8 cellular contexts compared by ENCODE assay signal in the genomic region with DNA sequence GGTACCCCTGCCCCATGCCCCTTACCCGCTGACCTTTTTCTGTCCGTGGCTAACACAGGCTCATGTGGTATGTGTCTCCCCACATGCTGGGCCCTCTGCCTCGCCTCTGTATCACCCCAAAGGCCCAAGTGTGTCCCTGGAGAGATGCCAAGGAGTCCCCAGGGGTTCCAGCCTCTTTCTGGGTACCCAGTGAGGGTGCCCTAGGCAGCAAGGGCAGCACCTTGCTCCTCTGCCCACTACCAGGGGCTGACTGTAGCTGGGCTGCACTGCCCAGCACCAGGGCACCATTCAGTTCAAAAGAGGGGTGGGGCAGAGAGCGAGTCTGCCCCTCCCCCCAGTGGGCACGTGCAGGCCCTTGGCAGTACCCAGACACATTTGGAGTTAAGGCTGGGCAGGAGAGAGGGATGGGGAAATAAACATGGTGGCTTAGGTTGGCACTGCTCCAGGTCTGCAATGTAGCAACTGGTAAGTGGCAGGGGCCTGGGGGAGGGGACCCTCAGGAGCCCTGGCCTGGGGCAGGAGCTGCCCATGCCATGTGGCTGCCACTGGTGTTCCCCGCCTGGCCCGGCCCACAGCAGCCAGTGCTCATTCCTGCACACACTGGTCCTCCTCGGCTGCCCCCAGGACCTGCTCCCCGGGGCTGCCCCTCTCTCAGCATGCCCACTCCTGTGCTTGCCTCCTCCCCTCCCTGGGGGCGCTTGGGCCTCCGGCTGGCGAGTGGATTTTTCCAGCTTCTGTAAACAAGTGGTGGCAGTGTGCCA. TPM values are rescaled to one million over a fixed set of nuclear protein-coding genes. Genes with fewer than 3 reads are reported as not detected.
DNase-seq lines count a peak whose midpoint lies in the region; ATAC-seq and TF ChIP-seq lines count a peak whose summit lies in the region.

No MANE protein-coding gene starts in this region.

- no peaks in the 10 kb centered on the region for H3K9me3 Mint-ChIP-seq in endodermal cell

- peak overlapping the region; percentile 68 for H2AK5ac ChIP-seq in neuronal stem cell (ENCODE audit: low read depth, low read length)

- H3K9ac ChIP-seq in HCT116 (ENCODE audit: low read length): peak overlapping the region; percentile 46
- no peak overlapping the region for H3K9ac ChIP-seq in endodermal cell (ENCODE audit: extremely low read depth, low read length, poor library complexity, severe bottlenecking)
- peak overlapping the region; percentile 56 for H3K9ac ChIP-seq in neuronal stem cell (ENCODE audit: low read depth, low read length, poor library complexity)

- no peak for TF ChIP-seq RAD21 in HCT116 (IDR thresholded peaks at IDR 0.05; ENCODE audit: low read depth)

- H3K4me1 ChIP-seq in HCT116 (ENCODE audit: control insufficient read depth in 1 of 2, insufficient read depth in 2 of 2, low read length in 2 of 2) (peaks cover 75 to 76% of the 10 kb centered on the region in 2 experiments), endodermal cell (ENCODE audit: control insufficient read depth, insufficient read depth, low read length) (peaks cover 47% of the 10 kb centered on the region), neuronal stem cell (ENCODE audit: control insufficient read depth in 2 of 2, insufficient read depth in 1 of 2, low read depth in 1 of 2, low read length in 2 of 2) (peaks cover 51 to 57% of the 10 kb centered on the region in 2 donors)

- no peak for DNase-seq in HCT116 (ENCODE audit: low read depth, low spot score)
- DNase-seq in NCI-H748 (lab: John Stamatoyannopoulos, UW; ENCODE audit: unreplicated experiment): peak; percentile 76
- peak; percentile 51 for DNase-seq in endodermal cell
- DNase-seq in neuronal stem cell (ENCODE audit: low spot score): no peak
- DNase-seq in GM19240 (ENCODE audit: insufficient read length, low spot score): no peak

- BruUV-seq in HCT116 (replicated peaks; lab: Mats Ljungman, UMichigan): no TSS peak

- H2AFZ ChIP-seq in HCT116 (ENCODE audit: low read depth, low read length, poor library complexity, severe bottlenecking) (no peak overlapping the region), neuronal stem cell (ENCODE audit: low read length) (no peak overlapping the region)

- CTCF ChIA-PET in HCT116 (lab: Charles Lee): interaction anchor here (0.6 kb wide), 1 partner anchor 108 kb away, joined by 4 read pairs; no protein-coding TSS in a partner anchor

- no peaks in the 10 kb centered on the region for H3K27me3 ChIP-seq in HCT116 (ENCODE audit: insufficient read depth, low read length)
- no peaks in the 10 kb centered on the region for H3K27me3 ChIP-seq in endodermal cell (ENCODE audit: control insufficient read depth, insufficient read depth, low read length, poor library complexity, severe bottlenecking)
- no peaks in the 10 kb centered on the region for H3K27me3 ChIP-seq in neuronal stem cell (ENCODE audit: control insufficient read depth in 3 of 3, insufficient read depth in 3 of 3, low read depth in 1 of 3, low read length in 3 of 3)

- peak overlapping the region; percentile 68 for H3K18ac ChIP-seq in neuronal stem cell (ENCODE audit: low read length)

- no peaks in the 10 kb centered on the region for H3K79me1 ChIP-seq in neuronal stem cell (ENCODE audit: low read depth, low read length)

- peak overlapping the region; percentile 78 for H3K4me2 ChIP-seq in HCT116 (ENCODE audit: low read length)
- H3K4me2 ChIP-seq in neuronal stem cell (ENCODE audit: insufficient read depth, low read length, poor library complexity, severe bottlenecking): no peak overlapping the region

- no peak overlapping the region for H3K4me3 Mint-ChIP-seq in endodermal cell

- no peak overlapping the region for H3K4ac ChIP-seq in neuronal stem cell (ENCODE audit: low read length)

- TF ChIP-seq CTCF in HCT116 (IDR thresholded peaks at IDR 0.05 in 2 of 3, conservative IDR thresholded peaks at IDR 0.05 in 1 of 3; ENCODE audit: borderline replicate concordance in 1 of 3, insufficient read depth in 1 of 3, low read depth in 2 of 3, low read length in 2 of 3) (no peak), endodermal cell (conservative IDR thresholded peaks at IDR 0.05) (no peak)

- H2BK120ac ChIP-seq in neuronal stem cell (ENCODE audit: low read depth, low read length): peak overlapping the region; percentile 77

- POLR2A ChIA-PET in HCT116 (lab: Charles Lee): interaction anchor here (1.5 to 1.6 kb wide), 2 partner anchors 9 to 29 kb away, joined by 3 to 5 read pairs; a partner anchor contains a TSS

- no peaks in the 10 kb centered on the region for H3K9me3 ChIP-seq in HCT116 (ENCODE audit: control insufficient read depth in 1 of 2, insufficient read depth in 1 of 2, low read depth in 1 of 2, low read length in 2 of 2)
- no peaks in the 10 kb centered on the region for H3K9me3 ChIP-seq in endodermal cell (ENCODE audit: control insufficient read depth, low read length)
- H3K9me3 ChIP-seq in neuronal stem cell (replicated peaks in 1 of 2; ENCODE audit: control insufficient read depth in 2 of 2, insufficient read depth in 1 of 2, low read depth in 1 of 2, low read length in 2 of 2): no peaks in the 10 kb centered on the region

- H2BK12ac ChIP-seq in neuronal stem cell (ENCODE audit: low read length): peak overlapping the region; percentile 63

- RAD21 ChIA-PET in HCT116 (lab: Charles Lee; ENCODE audit: low non-redundant PET in 1 of 2, low total read pairs in 2 of 2, uncharacterized antibody in 2 of 2, unreplicated experiment in 2 of 2): interaction anchor here in 1 of 2 experiments (0.6 kb wide), 1 partner anchor 35 kb away, joined by 3 read pairs; no protein-coding TSS in a partner anchor

- H4K20me1 ChIP-seq in HCT116 (ENCODE audit: insufficient read depth): no peaks in the 10 kb centered on the region

- peak overlapping the region; percentile 30 for H2BK5ac ChIP-seq in neuronal stem cell (ENCODE audit: low read length)

- H3K36me3 ChIP-seq in HCT116 (ENCODE audit: control insufficient read depth in 1 of 2, insufficient read depth in 2 of 2, low read length in 2 of 2) (no peaks in the 10 kb centered on the region), endodermal cell (ENCODE audit: control insufficient read depth, insufficient read depth, low read length) (no peaks in the 10 kb centered on the region), neuronal stem cell (replicated peaks in 1 of 2; ENCODE audit: control insufficient read depth in 2 of 2, insufficient read depth in 2 of 2, low read length in 2 of 2) (peaks cover 0 to 8% of the 10 kb centered on the region in 2 donors)

- peaks cover 68% of the 10 kb centered on the region for H3K4me1 Mint-ChIP-seq in endodermal cell

- H3K27ac ChIP-seq in HCT116 (ENCODE audit: low read depth, low read length) (peak overlapping the region; percentile 79), endodermal cell (ENCODE audit: low read depth, low read length) (no peak overlapping the region), neuronal stem cell (replicated peaks; ENCODE audit: low read length) (no peak overlapping the region)

- H3K9me2 ChIP-seq in HCT116 (ENCODE audit: insufficient read depth): no peaks in the 10 kb centered on the region

- intact Hi-C loops in HCT116 (cut with micrococcal nuclease): no loop called here

- H4K91ac ChIP-seq in neuronal stem cell (ENCODE audit: low read depth, low read length, poor library complexity): peak overlapping the region; percentile 85

- no peak overlapping the region for H3K27ac Mint-ChIP-seq in endodermal cell

- peaks cover 3% of the 10 kb centered on the region for H3K36me3 Mint-ChIP-seq in endodermal cell (ENCODE audit: low read depth)

- H3K27me3 Mint-ChIP-seq in endodermal cell (ENCODE audit: insufficient read depth): peaks cover 3% of the 10 kb centered on the region

- no peak for ATAC-seq in HCT116
- ATAC-seq in HG02884 (IDR thresholded peaks at IDR 0.05; ENCODE audit: unreplicated experiment): no peak
- ATAC-seq in GM19328 (IDR thresholded peaks at IDR 0.05; ENCODE audit: unreplicated experiment): no peak
- no peak for ATAC-seq in HG02642 (IDR thresholded peaks at IDR 0.05; ENCODE audit: poor library complexity, unreplicated experiment)

- 85 to 93% methylated on average over 4 to 12 of the region's 12 CpGs for WGBS in endodermal cell (ENCODE audit: insufficient coverage in 1 of 2, insufficient read length in 1 of 2), 2 experiments
- WGBS in neuronal stem cell (ENCODE audit: extremely low coverage in 2 of 2, insufficient read length in 2 of 2, insufficient replicate concordance in 1 of 2), 2 donors: no CpG with 5 or more reads among the region's 12 CpGs

- peak overlapping the region; percentile 59 for H3K23ac ChIP-seq in neuronal stem cell (ENCODE audit: low read depth, low read length, poor library complexity)

- H3K4me3 ChIP-seq in HCT116 (replicated peaks in 1 of 2; ENCODE audit: low read depth in 1 of 2, low read length in 2 of 2) (no peak overlapping the region), endodermal cell (ENCODE audit: low read length) (no peak overlapping the region), neuronal stem cell (ENCODE audit: low read length in 2 of 2) (no peak overlapping the region)

- no peak for TF ChIP-seq POLR2A in HCT116 (IDR thresholded peaks at IDR 0.05; ENCODE audit: borderline replicate concordance, extremely low read depth, insufficient read depth, insufficient read length)

- H3K14ac ChIP-seq in neuronal stem cell (ENCODE audit: low read length): peak overlapping the region; percentile 64

- peak overlapping the region; percentile 79 for H2BK15ac ChIP-seq in neuronal stem cell (ENCODE audit: low read length)

- H4K8ac ChIP-seq in neuronal stem cell (ENCODE audit: low read depth, low read length): no peak overlapping the region

- peaks cover 4% of the 10 kb centered on the region; the same call in 1 of the 2 replicates for H3K79me2 ChIP-seq in HCT116 (ENCODE audit: insufficient read depth, low read length)

RNA-seq across cellular contexts. Expression of a gene that starts 9.1 kb away (rescaled TPM):
- total RNA-seq in HCT116 (2021; ENCODE audit: unreplicated experiment) (23.3 TPM), endodermal cell (10 to 100 TPM; 12.7 to 14.4 TPM)
- 20.3 and 21.1 TPM in 2 replicates for polyA plus RNA-seq in HCT116 (2012)
- 16.0 TPM for polyA plus RNA-seq in endodermal cell (2013, experiment 1 of 2)
- 15.5 TPM for polyA plus RNA-seq in endodermal cell (2013, experiment 2 of 2)
- 13.2 TPM for polyA plus RNA-seq in neuronal stem cell (2013, experiment 1 of 2)
- 13.2 TPM for polyA plus RNA-seq in neuronal stem cell (2013, experiment 2 of 2)

RNA-seq across cellular contexts. Expression of a gene that starts 17.7 kb away (rescaled TPM):
- total RNA-seq in HCT116 (2021; ENCODE audit: unreplicated experiment): 92.1 TPM
- polyA plus RNA-seq in HCT116 (2012): 68.9 and 90.5 TPM in 2 replicates
- 100 to 1,000 TPM; 106 to 124 TPM for total RNA-seq in endodermal cell
- 119 TPM for polyA plus RNA-seq in endodermal cell (2013, experiment 1 of 2)
- polyA plus RNA-seq in endodermal cell (2013, experiment 2 of 2): 101 TPM
- 61.9 TPM for polyA plus RNA-seq in neuronal stem cell (2013, experiment 1 of 2)
- 61.2 TPM for polyA plus RNA-seq in neuronal stem cell (2013, experiment 2 of 2)

RNA-seq across cellular contexts. Expression of a gene that starts 28.5 kb away (rescaled TPM):
- total RNA-seq in HCT116 (2021; ENCODE audit: unreplicated experiment): 63.7 TPM
- polyA plus RNA-seq in HCT116 (2012): 104 and 122 TPM in 2 replicates
- 1 to 10 TPM; 3.0 to 4.4 TPM for total RNA-seq in endodermal cell
- polyA plus RNA-seq in endodermal cell (2013, experiment 1 of 2): 3.1 TPM
- 2.3 TPM for polyA plus RNA-seq in endodermal cell (2013, experiment 2 of 2)
- 5.0 TPM for polyA plus RNA-seq in neuronal stem cell (2013, experiment 1 of 2)
- polyA plus RNA-seq in neuronal stem cell (2013, experiment 2 of 2): 4.8 TPM

RNA-seq across cellular contexts. Expression of a gene that starts 49.9 kb away (rescaled TPM):
- total RNA-seq in HCT116 (2021; ENCODE audit: unreplicated experiment) (67.2 TPM), endodermal cell (100 to 1,000 TPM in 1 of 2 donors, 10 to 100 TPM in 1; 95.4 to 108 TPM)
- polyA plus RNA-seq in HCT116 (2012): 26.8 and 36.5 TPM in 2 replicates
- 126 TPM for polyA plus RNA-seq in endodermal cell (2013, experiment 1 of 2)
- polyA plus RNA-seq in endodermal cell (2013, experiment 2 of 2): 115 TPM
- 106 TPM for polyA plus RNA-seq in neuronal stem cell (2013, experiment 1 of 2)
- polyA plus RNA-seq in neuronal stem cell (2013, experiment 2 of 2): 110 TPM

RNA-seq across cellular contexts. Expression of a gene that starts 56.7 kb away (rescaled TPM):
- total RNA-seq in HCT116 (2021; ENCODE audit: unreplicated experiment) (not detected), endodermal cell (not detected)
- polyA plus RNA-seq in HCT116 (2012): not detected in 2 replicates
- polyA plus RNA-seq in endodermal cell (2013, experiment 1 of 2): not detected
- not detected for polyA plus RNA-seq in endodermal cell (2013, experiment 2 of 2)
- not detected for polyA plus RNA-seq in neuronal stem cell (2013, experiment 1 of 2)
- not detected for polyA plus RNA-seq in neuronal stem cell (2013, experiment 2 of 2)

Comparison
In these comparisons a context has a peak if more than half of its experiments do, and no peak if none do; other contexts are left out.
1. DNase-seq: peak in NCI-H748 (single experiment) and endodermal cell (single experiment); none in HCT116 (single experiment), neuronal stem cell (single experiment) and GM19240 (single experiment).
2. RNA of a gene that starts 28.5 kb away (total RNA-seq): 63.7 TPM in HCT116 (single experiment); 3.0 to 4.4 TPM in endodermal cell; every median in the first group is over 10 times any median in the second.